In the genomic region with DNA sequence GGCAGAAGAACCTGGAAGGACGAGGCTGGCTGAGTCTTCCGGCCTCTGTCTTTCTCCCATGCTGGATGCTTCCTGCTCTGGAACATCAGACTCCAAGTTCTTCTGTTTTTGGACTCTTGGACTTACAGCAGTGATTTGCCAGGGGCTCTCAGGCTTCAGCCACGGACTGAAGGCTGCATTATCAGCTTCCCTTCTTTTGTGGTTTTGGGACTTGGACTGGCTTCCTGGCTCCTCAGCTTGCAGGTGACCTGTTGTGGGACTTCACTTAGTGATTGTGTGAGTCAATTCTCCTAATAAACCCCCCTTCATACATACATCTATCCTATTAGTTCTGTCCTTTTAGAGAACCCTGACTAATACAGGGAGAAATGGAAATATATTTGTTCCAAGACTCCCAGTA, we compare ENCODE assay signal across 22 cellular contexts.
"Had no signal": no experiment of that assay in that cellular context is flagged by ENCODE, and none has a peak within 500 bp of the region (broad histone marks: within the 10 kb centered on the region; RNA-seq: fewer than 3 reads in every experiment).

No MANE protein-coding gene starts in this region.

- H3K4me1 ChIP-seq: body of pancreas, psoas muscle, upper lobe of left lung had no signal

- H3K36me3 Mint-ChIP-seq: activated CD4-positive, alpha-beta memory T cell treated with anti-CD3 and anti-CD28 coated beads for 36 hours; activated naive CD8-positive, alpha-beta T cell; stimulated activated naive B cell treated with anti-CD40 and anti-IgM and Interleukin-4, amounts not matched to agents 10 μg/mL and 1 μg/mL and 100 μg/mL, for 72 hours had no signal

- H3K4me3 Mint-ChIP-seq: activated B cell treated with CpG ODN at 0.5 μM for 24 hours; activated CD4-positive, alpha-beta memory T cell treated with anti-CD3 and anti-CD28 coated beads for 36 hours; activated naive CD8-positive, alpha-beta T cell; stimulated activated naive B cell treated with anti-CD40 and anti-IgM and Interleukin-4, amounts not matched to agents 10 μg/mL and 1 μg/mL and 100 μg/mL, for 72 hours had no signal

- H3K27ac ChIP-seq: body of pancreas, hepatocyte, ovary, psoas muscle, upper lobe of left lung had no signal

- ATAC-seq: body of pancreas; esophagus mucosa; psoas muscle; stimulated activated naive B cell treated with anti-CD40 and anti-IgM and Interleukin-4, amounts not matched to agents 10 μg/mL and 1 μg/mL and 100 μg/mL, for 72 hours had no signal

- H3K4me1 Mint-ChIP-seq: activated B cell treated with CpG ODN at 0.5 μM for 24 hours; stimulated activated naive B cell treated with anti-CD40 and anti-IgM and Interleukin-4, amounts not matched to agents 10 μg/mL and 1 μg/mL and 100 μg/mL, for 72 hours had no signal

- H3K27me3 ChIP-seq: body of pancreas, hepatocyte, ovary, upper lobe of left lung had no signal

- H3K27ac Mint-ChIP-seq: activated B cell treated with CpG ODN at 0.5 μM for 24 hours; activated CD4-positive, alpha-beta memory T cell treated with anti-CD3 and anti-CD28 coated beads for 36 hours; activated naive CD8-positive, alpha-beta T cell; stimulated activated naive B cell treated with anti-CD40 and anti-IgM and Interleukin-4, amounts not matched to agents 10 μg/mL and 1 μg/mL and 100 μg/mL, for 72 hours had no signal

- H3K79me2 ChIP-seq: hepatocyte had no signal

- H2AFZ ChIP-seq: hepatocyte had no signal

- H3K27me3 Mint-ChIP-seq: activated B cell treated with CpG ODN at 0.5 μM for 24 hours; activated CD4-positive, alpha-beta memory T cell treated with anti-CD3 and anti-CD28 coated beads for 36 hours; activated naive CD8-positive, alpha-beta T cell; stimulated activated naive B cell treated with anti-CD40 and anti-IgM and Interleukin-4, amounts not matched to agents 10 μg/mL and 1 μg/mL and 100 μg/mL, for 72 hours had no signal

- DNase-seq: activated B cell treated with CpG ODN at 0.5 μM for 24 hours; activated CD4-positive, alpha-beta memory T cell treated with anti-CD3 and anti-CD28 coated beads for 36 hours; activated CD4-positive, alpha-beta T cell treated with anti-CD3 and anti-CD28 coated beads for 4 hours; body of pancreas; caudate nucleus; left cardiac atrium; midbrain; ovary; psoas muscle; right cardiac atrium; small intestine; stimulated activated CD4-positive, alpha-beta T cell treated with anti-CD3 and anti-CD28 coated beads, Interleukin-15, amount 100 ng/mL, for 24 hours; stimulated activated CD4-positive, alpha-beta T cell treated with anti-CD3 and anti-CD28 coated beads, Interleukin-4, amount 100 ng/mL, for 24 hours; stimulated activated naive B cell treated with anti-CD40 and anti-IgM and Interleukin-4, amounts not matched to agents 10 μg/mL and 1 μg/mL and 100 μg/mL, for 72 hours; T-helper 1 cell; T-helper 9 cell; upper lobe of left lung had no signal

- H3K36me3 ChIP-seq: ovary, thoracic aorta, upper lobe of left lung had no signal

- H3K9me3 ChIP-seq: body of pancreas, ovary, thoracic aorta had no signal

- H3K4me3 ChIP-seq: body of pancreas, hepatocyte, lung, ovary, psoas muscle, upper lobe of left lung had no signal

- H3K4me2 ChIP-seq: hepatocyte had no signal
